Comparison of ENCODE assay signal across 9 cellular contexts in the genomic region with DNA sequence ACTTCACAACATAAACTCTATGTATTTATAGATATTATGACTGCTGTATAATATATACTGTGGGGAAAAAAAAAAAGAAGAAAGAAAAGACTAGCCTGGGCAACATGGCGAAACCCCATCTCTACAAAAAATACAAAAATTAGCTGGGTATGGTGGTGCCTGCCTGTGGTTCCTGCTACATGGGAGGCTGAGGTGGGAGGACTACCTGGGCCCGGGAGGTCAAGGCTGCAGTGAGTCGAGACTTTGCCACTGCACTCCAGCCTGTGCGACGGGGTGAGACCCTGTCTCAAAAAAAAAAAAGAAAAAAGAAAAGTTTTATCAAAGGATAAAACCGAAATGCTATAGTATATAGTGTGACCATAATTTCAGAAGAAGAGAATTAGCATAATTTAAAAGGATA. TPM values are rescaled to one million over a fixed set of nuclear protein-coding genes. Genes with fewer than 3 reads are reported as not detected.
DNase-seq lines count a peak whose midpoint lies in the region; ATAC-seq, FAIRE-seq and TF ChIP-seq lines count a peak whose summit lies in the region.
"Had no signal": no experiment of that assay in that cellular context is flagged by ENCODE, and none has a peak within 500 bp of the region (broad histone marks: within the 10 kb centered on the region; RNA-seq: fewer than 3 reads in every experiment).

No MANE protein-coding gene starts in this region.

- POLR2A ChIA-PET in CD4-positive, alpha-beta memory T cell (lab: Charles Lee; ENCODE audit: partially characterized antibody), result interaction anchor here (0.8 to 2.3 kb wide), 2 partner anchors 86 to 278 kb away, joined by 3 to 10 read pairs; a partner anchor contains a TSS
- POLR2A ChIA-PET in H1 (lab: Charles Lee; ENCODE audit: partially characterized antibody), result no interaction called here

- no peak for TF ChIP-seq RAD21 in H1 (IDR thresholded peaks at IDR 0.05 in 1 of 2, conservative IDR thresholded peaks at IDR 0.05 in 1 of 2; ENCODE audit: low read depth in 2 of 2, low read length in 2 of 2)

- H3K27me3 Mint-ChIP-seq in CD4-positive, alpha-beta memory T cell, result no peaks in the 10 kb centered on the region

- no peak overlapping the region for H3K23ac ChIP-seq in H1 (ENCODE audit: insufficient read length)

- peaks cover 41 to 92% (median 60%) of the 10 kb centered on the region in 4 donors for H3K4me1 Mint-ChIP-seq in CD4-positive, alpha-beta memory T cell

- no peak for DNase-seq in CD4-positive, alpha-beta memory T cell
- DNase-seq in NT2/D1 (ENCODE audit: low read depth, low spot score), result no peak
- DNase-seq in H1 (ENCODE audit: low read depth in 1 of 2, low spot score in 2 of 2), result no peak
- DNase-seq in osteoblast (ENCODE audit: insufficient read length, low spot score, missing footprints), result no peak
- DNase-seq in body of pancreas, result no peak
- no peak for DNase-seq in Ammon's horn (ENCODE audit: low spot score)
- DNase-seq in stimulated activated CD4-positive, alpha-beta T cell treated with anti-CD3 and anti-CD28 coated beads, Interleukin-4, amount 100 ng/mL, for 1 hour, result no peak
- DNase-seq in 8988T, result no peak
- DNase-seq: NCI-H2029 treated with DMSO at 0.1 percent for 48 hours had no signal

- no peak overlapping the region for H2BK15ac ChIP-seq in H1 (ENCODE audit: low read length)

- H2BK20ac ChIP-seq in H1 (ENCODE audit: low read length), result no peak overlapping the region

- CTCF ChIA-PET in CD4-positive, alpha-beta memory T cell (lab: Charles Lee; ENCODE audit: partially characterized antibody), result interaction anchor here (1.2 to 1.8 kb wide), 2 partner anchors 20 to 257 kb away, joined by 3 to 5 read pairs; no protein-coding TSS in a partner anchor
- CTCF ChIA-PET in H1 (lab: Charles Lee; ENCODE audit: partially characterized antibody), result interaction anchor here (1.2 kb wide), 1 partner anchor 18 kb away, joined by 4 read pairs; no protein-coding TSS in a partner anchor

- H3K9me3 ChIP-seq in CD4-positive, alpha-beta memory T cell (ENCODE audit: control insufficient read depth in 1 of 2, low read length in 2 of 2), result no peaks in the 10 kb centered on the region
- H3K9me3 ChIP-seq in NT2/D1 (ENCODE audit: insufficient read depth, low read length) (no peaks in the 10 kb centered on the region), H1 (ENCODE audit: insufficient read depth in 2 of 2, low read depth in 1 of 2, low read length in 1 of 2) (no peaks in the 10 kb centered on the region), osteoblast (ENCODE audit: low read depth, low read length) (no peaks in the 10 kb centered on the region), body of pancreas (no peaks in the 10 kb centered on the region)

- FAIRE-seq in H1 (lab: Jason Lieb, UNC), result no peak

- no peak overlapping the region for H2BK120ac ChIP-seq in H1 (replicated peaks; ENCODE audit: low read depth, low read length)

- H3K4me2 ChIP-seq in H1 (ENCODE audit: insufficient read depth in 1 of 2, low read depth in 2 of 2, low read length in 2 of 2) (peak overlapping the region; percentile 56 to 93; a peak in 3 of 4 replicates), osteoblast (ENCODE audit: insufficient read depth, low read length) (peak overlapping the region; percentile 98)

- TF ChIP-seq CTCF in H1 (IDR thresholded peaks at IDR 0.05; ENCODE audit: control extremely low read depth in 1 of 3, insufficient read depth in 1 of 3, low read depth in 1 of 3, low read length in 3 of 3) (no peak), osteoblast (IDR thresholded peaks at IDR 0.05; ENCODE audit: extremely low read depth, low read depth, low read length) (no peak), body of pancreas (IDR thresholded peaks at IDR 0.05) (no peak)

- H2AFZ ChIP-seq in H1 (ENCODE audit: low read length), result no peak overlapping the region
- H2AFZ ChIP-seq in osteoblast (ENCODE audit: low read length), result no peak overlapping the region

- peaks cover 59% of the 10 kb centered on the region for H3K4me1 ChIP-seq in CD4-positive, alpha-beta memory T cell (ENCODE audit: insufficient read depth, low read length)
- H3K4me1 ChIP-seq in NT2/D1 (ENCODE audit: insufficient read depth, insufficient read length) (peaks cover 5% of the 10 kb centered on the region), H1 (replicated peaks in 1 of 4; ENCODE audit: control insufficient read depth in 3 of 4, insufficient read depth in 4 of 4, low read length in 3 of 4) (peaks cover 6 to 19% (median 8%) of the 10 kb centered on the region in 4 experiments), osteoblast (ENCODE audit: insufficient read depth, low read length) (peaks cover 40% of the 10 kb centered on the region), body of pancreas (peaks cover 49% of the 10 kb centered on the region)

- no peak overlapping the region for H3K18ac ChIP-seq in H1 (ENCODE audit: extremely low read depth, low read length)

- no peak overlapping the region for H4K5ac ChIP-seq in H1 (ENCODE audit: insufficient read length, low read depth, low read length)

- 96% methylated on average over 6 of the region's 6 CpGs; no CpG with 5 or more reads in 1 of the 2 experiments for WGBS in H1 (ENCODE audit: extremely low coverage in 1 of 2, insufficient coverage in 1 of 2, insufficient read length in 1 of 2, insufficient replicate concordance in 2 of 2, low coverage in 1 of 2, low lambda C conversion rate in 2 of 2, missing lambda C conversion rate in 1 of 2), 2 experiments
- WGBS in body of pancreas, 2 donors, result 75 to 84% methylated on average over 6 of the region's 6 CpGs

- H3K36me3 ChIP-seq in CD4-positive, alpha-beta memory T cell (ENCODE audit: insufficient read depth, low read length), result no peaks in the 10 kb centered on the region
- H3K36me3 ChIP-seq in NT2/D1 (ENCODE audit: insufficient read depth, insufficient read length, low read length) (peaks cover 34% of the 10 kb centered on the region), H1 (ENCODE audit: control insufficient read depth in 2 of 4, insufficient read depth in 4 of 4, low read length in 3 of 4) (0 out of 8 replicates have a peak, but pooled peaks cover 0 to 3% (median 0%) of the 10 kb centered on the region in 4 experiments), osteoblast (ENCODE audit: insufficient read depth, low read length) (no peaks in the 10 kb centered on the region), body of pancreas (replicated peaks in 1 of 2; ENCODE audit: insufficient read depth in 1 of 2, low read depth in 2 of 2) (no peaks in the 10 kb centered on the region)

- H3K4ac ChIP-seq in H1 (replicated peaks; ENCODE audit: insufficient read length, low read depth, low read length), result no peak overlapping the region

- H3K36me3 Mint-ChIP-seq in CD4-positive, alpha-beta memory T cell, result peaks cover 32 to 59% of the 10 kb centered on the region in 2 donors

- H3K14ac ChIP-seq in H1 (ENCODE audit: insufficient read length), result no peak overlapping the region

- H3K27ac Mint-ChIP-seq in CD4-positive, alpha-beta memory T cell, result peak overlapping the region in 3 of 7 donors; percentile 15 to 99 (median 29)

- TF ChIP-seq POLR2A in H1 (IDR thresholded peaks at IDR 0.05; ENCODE audit: control extremely low read depth in 1 of 2, low read depth in 2 of 2, low read length in 2 of 2) (no peak), body of pancreas (IDR thresholded peaks at IDR 0.05) (no peak)

- no peak overlapping the region for H3K27ac ChIP-seq in CD4-positive, alpha-beta memory T cell (ENCODE audit: low read depth, low read length)
- H3K27ac ChIP-seq in H1 (ENCODE audit: low read depth, low read length) (no peak overlapping the region), osteoblast (ENCODE audit: low read depth, low read length) (no peak overlapping the region), body of pancreas (no peak overlapping the region)

- H4K20me1 ChIP-seq in H1 (replicated peaks in 1 of 2; ENCODE audit: control insufficient read depth in 1 of 2, insufficient read depth in 2 of 2, low read length in 2 of 2) (peaks cover 5% of the 10 kb centered on the region in 2 experiments), osteoblast (ENCODE audit: insufficient read depth, low read length) (peaks cover 53% of the 10 kb centered on the region)

- H2AK5ac ChIP-seq in H1 (ENCODE audit: low read depth, low read length), result no peak overlapping the region

- H2BK5ac ChIP-seq in H1 (ENCODE audit: low read depth, low read length), result no peak overlapping the region

- no peak overlapping the region for H3K56ac ChIP-seq in H1 (replicated peaks; ENCODE audit: insufficient read length, low read depth, low read length)

- peak overlapping the region; percentile 58 to 99 (median 76) for H3K4me3 Mint-ChIP-seq in CD4-positive, alpha-beta memory T cell

- peaks cover 0 to 9% (median 0%) of the 10 kb centered on the region in 8 donors for H3K9me3 Mint-ChIP-seq in CD4-positive, alpha-beta memory T cell

- peaks cover 13 to 58% of the 10 kb centered on the region in 2 experiments for H3K79me2 ChIP-seq in H1 (ENCODE audit: control insufficient read depth in 1 of 2, insufficient read depth in 2 of 2, low read length in 2 of 2)
- H3K79me2 ChIP-seq in osteoblast (ENCODE audit: insufficient read depth, low read length), result peaks cover 69% of the 10 kb centered on the region

- no peak for TF ChIP-seq EP300 in H1 (IDR thresholded peaks at IDR 0.05; ENCODE audit: borderline replicate concordance in 1 of 2, low read depth in 2 of 2, low read length in 2 of 2)

- no peak for ATAC-seq in body of pancreas

- no peak overlapping the region for H3K9ac ChIP-seq in NT2/D1 (ENCODE audit: insufficient read length, low read depth)
- no peak overlapping the region for H3K9ac ChIP-seq in H1 (replicated peaks in 1 of 4; ENCODE audit: extremely low read depth in 1 of 4, low read depth in 3 of 4, low read length in 3 of 4)

- no peak overlapping the region for H4K8ac ChIP-seq in H1 (ENCODE audit: extremely low read depth, insufficient read depth, low read length)

- peaks cover 20% of the 10 kb centered on the region for H3K23me2 ChIP-seq in H1 (ENCODE audit: low read depth, low read length)

- H4K91ac ChIP-seq in H1 (replicated peaks; ENCODE audit: insufficient read length, low read length), result no peak overlapping the region

- H3K79me1 ChIP-seq in H1 (ENCODE audit: low read depth, low read length), result peaks cover 8% of the 10 kb centered on the region; the same call in 1 of the 2 replicates

- H3K4me3 ChIP-seq in CD4-positive, alpha-beta memory T cell (ENCODE audit: low read length in 2 of 2), result peak overlapping the region in 1 of 2 donors; percentile 31
- H3K4me3 ChIP-seq in NT2/D1 (ENCODE audit: insufficient read length, low read depth) (peak overlapping the region; percentile 12), H1 (ENCODE audit: extremely low read depth in 1 of 4, insufficient read depth in 2 of 4, low read depth in 3 of 4, low read length in 4 of 4) (peak overlapping the region in 2 of 4 experiments; percentile 6 to 56; a peak in 3 of 8 replicates), osteoblast (ENCODE audit: insufficient read depth, low read length) (peak overlapping the region; percentile 49), body of pancreas (no peak overlapping the region)

- no peak overlapping the region for H2BK12ac ChIP-seq in H1 (ENCODE audit: low read depth, low read length)

- intact Hi-C loops in CD4-positive, alpha-beta memory T cell (cut with micrococcal nuclease), result loop anchor here (5.0 kb wide), 2 partner anchors 293 to 468 kb away; a partner anchor contains a TSS
- intact Hi-C loops in body of pancreas (cut with DNase I), result no loop called here

- H3K27me3 ChIP-seq in CD4-positive, alpha-beta memory T cell (ENCODE audit: insufficient read depth, low read length), result no peaks in the 10 kb centered on the region
- H3K27me3 ChIP-seq in NT2/D1 (ENCODE audit: insufficient read depth, insufficient read length) (no peaks in the 10 kb centered on the region), H1 (replicated peaks in 1 of 4; ENCODE audit: control insufficient read depth in 3 of 4, extremely low read depth in 1 of 4, insufficient read depth in 3 of 4, low read length in 3 of 4) (no peaks in the 10 kb centered on the region), osteoblast (ENCODE audit: insufficient read depth, low read length) (no peaks in the 10 kb centered on the region), body of pancreas (no peaks in the 10 kb centered on the region)

RNA-seq across cellular contexts. Expression of a gene that starts 2.7 kb away (rescaled TPM):
- 10 to 100 TPM; 37.4 to 37.7 TPM for total RNA-seq in CD4-positive, alpha-beta memory T cell
- 1 to 10 TPM; 2.2 to 3.3 TPM for polyA plus RNA-seq in CD4-positive, alpha-beta memory T cell
- 9.4 and 9.8 TPM in 2 replicates for total RNA-seq in H1 (2021; fragmentation: NEBNext Ultra II Directional; extraction: Animal tissue kit (Norgen Biotek cat#: 25700))
- polyA plus RNA-seq in H1 (2011; rRNA removed), result 2.0 and 2.3 TPM in 2 replicates
- 2.5 TPM for polyA plus RNA-seq in H1 (2011; cell fraction: cytosol; rRNA removed)
- polyA plus RNA-seq in H1 (2011; cell fraction: nucleus; rRNA removed), result 3.4 TPM
- polyA plus RNA-seq in H1 (2012, experiment 1 of 2), result 2.8 to 4.8 TPM (median 3.6 TPM) in 4 replicates
- polyA plus RNA-seq in H1 (2012, experiment 2 of 2), result 0.50 TPM
- polyA plus RNA-seq in H1 (2013, experiment 1 of 2), result 4.2 TPM
- polyA plus RNA-seq in H1 (2013, experiment 2 of 2), result 4.3 TPM
- 7.8 and 8.0 TPM in 2 replicates for polyA minus RNA-seq in H1 (2011; rRNA and poly(A)+ RNA removed)
- polyA minus RNA-seq in H1 (2011; cell fraction: cytosol; rRNA and poly(A)+ RNA removed), result 5.7 TPM
- polyA minus RNA-seq in H1 (2011; cell fraction: nucleus; rRNA and poly(A)+ RNA removed), result 5.5 TPM
- 14.4 and 16.3 TPM in 2 replicates for total RNA-seq in osteoblast
- 10 to 100 TPM; 10.6 to 12.9 TPM for total RNA-seq in body of pancreas

RNA-seq across cellular contexts. Expression of a gene that starts 3.1 kb away (rescaled TPM):
- 10 to 100 TPM; 15.4 to 16.2 TPM for total RNA-seq in CD4-positive, alpha-beta memory T cell
- 10 to 100 TPM; 10.6 to 17.7 TPM for polyA plus RNA-seq in CD4-positive, alpha-beta memory T cell
- total RNA-seq in H1 (2021; fragmentation: NEBNext Ultra II Directional; extraction: Animal tissue kit (Norgen Biotek cat#: 25700)), result 11.8 and 15.1 TPM in 2 replicates
- 6.6 and 9.1 TPM in 2 replicates for polyA plus RNA-seq in H1 (2011; rRNA removed)
- 8.2 TPM for polyA plus RNA-seq in H1 (2011; cell fraction: cytosol; rRNA removed)
- polyA plus RNA-seq in H1 (2011; cell fraction: nucleus; rRNA removed), result 9.1 TPM
- 6.8 to 8.2 TPM (median 7.7 TPM) in 4 replicates for polyA plus RNA-seq in H1 (2012, experiment 1 of 2)
- polyA plus RNA-seq in H1 (2012, experiment 2 of 2), result 0.52 TPM
- 10.9 TPM for polyA plus RNA-seq in H1 (2013, experiment 1 of 2)
- 10.3 TPM for polyA plus RNA-seq in H1 (2013, experiment 2 of 2)
- 7.7 and 12.0 TPM in 2 replicates for polyA minus RNA-seq in H1 (2011; rRNA and poly(A)+ RNA removed)
- 9.3 TPM for polyA minus RNA-seq in H1 (2011; cell fraction: cytosol; rRNA and poly(A)+ RNA removed)
- 17.4 TPM for polyA minus RNA-seq in H1 (2011; cell fraction: nucleus; rRNA and poly(A)+ RNA removed)
- 15.3 and 17.0 TPM in 2 replicates for total RNA-seq in osteoblast
- total RNA-seq in body of pancreas, result 10 to 100 TPM; 10.9 to 11.2 TPM

Comparison
In these comparisons a context has a peak if more than half of its experiments do, and no peak if none do; other contexts are left out.
1. H3K4me3 ChIP-seq: peak in NT2/D1 (single experiment) and osteoblast (single experiment); none in body of pancreas (0 of 2).